9 cellular contexts compared by ENCODE assay signal in the genomic region with DNA sequence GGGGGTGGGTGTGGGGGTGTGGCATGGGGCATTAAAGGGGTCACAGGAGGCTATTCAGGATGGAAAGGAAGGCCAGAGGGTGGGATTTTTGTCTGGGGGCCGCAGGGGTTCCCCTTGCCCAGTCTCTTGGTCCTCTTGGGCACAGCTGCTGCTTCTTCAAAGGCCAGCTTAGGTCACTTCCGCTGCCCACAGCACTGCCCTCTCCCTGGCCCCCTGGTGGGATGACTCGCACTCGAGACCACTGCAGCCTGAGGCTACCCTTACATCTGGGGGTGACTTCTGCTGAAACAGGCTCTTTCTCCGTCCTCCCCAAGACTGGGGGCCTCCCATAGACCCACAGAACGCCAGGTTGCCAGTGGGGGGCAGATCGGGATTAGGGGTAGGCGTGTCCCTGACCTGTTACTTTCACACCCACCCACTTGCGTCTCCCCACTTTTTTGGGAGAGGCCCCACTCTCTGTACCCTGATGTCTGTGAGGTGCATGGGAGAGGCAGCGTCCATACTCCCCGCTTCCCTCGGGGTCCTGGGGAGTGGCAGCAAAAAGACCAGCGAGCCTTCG. TPM values are rescaled to one million over a fixed set of nuclear protein-coding genes. Genes with fewer than 3 reads are reported as not detected.
DNase-seq lines count a peak whose midpoint lies in the region; ATAC-seq and TF ChIP-seq lines count a peak whose summit lies in the region.
"Had no signal": no experiment of that assay in that cellular context is flagged by ENCODE, and none has a peak within 500 bp of the region (broad histone marks: within the 10 kb centered on the region; RNA-seq: fewer than 3 reads in every experiment).

No MANE protein-coding gene starts in this region.

- H3K27ac ChIP-seq in SU-DHL-6 (ENCODE audit: low read depth, low read length) = no peak overlapping the region

- H3K9me3 Mint-ChIP-seq in activated CD4-positive, alpha-beta T cell treated with anti-CD3 and anti-CD28 coated beads, Interleukin-2, amount 10 ng/mL, durations not matched to agents 24 days and 14 days = no peaks in the 10 kb centered on the region
- H3K9me3 Mint-ChIP-seq in glutamatergic neuron (ENCODE audit: unreplicated experiment) = peaks cover 14% of the 10 kb centered on the region
- H3K9me3 Mint-ChIP-seq in stimulated activated effector memory CD8-positive, alpha-beta T cell treated with anti-CD3 and anti-CD28 coated beads, Interleukin-12 subunit alpha, Interleukin-12 subunit beta, amount 100 ng/mL, for 72 hours = no peaks in the 10 kb centered on the region

- DNase-seq in activated CD4-positive, alpha-beta T cell treated with anti-CD3 and anti-CD28 coated beads, Interleukin-2, amount 10 ng/mL, durations not matched to agents 24 days and 14 days = no peak
- DNase-seq in activated CD4-positive, alpha-beta T cell treated with anti-CD3 and anti-CD28 coated beads, Interleukin-2, amount 50 U/mL, for 48 hours = no peak
- DNase-seq in glutamatergic neuron = no peak
- no peak for DNase-seq in stimulated activated effector memory CD8-positive, alpha-beta T cell treated with anti-CD3 and anti-CD28 coated beads, Interleukin-12 subunit alpha, Interleukin-12 subunit beta, amount 100 ng/mL, for 72 hours (ENCODE audit: low spot score in 2 of 2)
- DNase-seq in NCI-H2081 treated with DMSO at 0.1 percent for 48 hours (lab: John Stamatoyannopoulos, UW) = no peak
- DNase-seq in NCI-H1092 treated with DMSO at 0.1 percent for 48 hours (lab: John Stamatoyannopoulos, UW) = no peak
- DNase-seq: NCI-H1436 treated with DMSO at 0.1 percent for 48 hours had no signal

- H3K4me1 Mint-ChIP-seq in activated CD4-positive, alpha-beta T cell treated with anti-CD3 and anti-CD28 coated beads, Interleukin-2, amount 10 ng/mL, durations not matched to agents 24 days and 14 days = peaks cover 26% of the 10 kb centered on the region
- H3K4me1 Mint-ChIP-seq in glutamatergic neuron (ENCODE audit: low read depth, unreplicated experiment) = peaks cover 9% of the 10 kb centered on the region
- peaks cover 44% of the 10 kb centered on the region for H3K4me1 Mint-ChIP-seq in stimulated activated effector memory CD8-positive, alpha-beta T cell treated with anti-CD3 and anti-CD28 coated beads, Interleukin-12 subunit alpha, Interleukin-12 subunit beta, amount 100 ng/mL, for 72 hours

- no peaks in the 10 kb centered on the region for H3K36me3 ChIP-seq in SU-DHL-6 (ENCODE audit: low read length)

- H3F3A ChIP-seq in SU-DHL-6 (ENCODE audit: insufficient read depth) = peaks cover 29% of the 10 kb centered on the region

- H4K20me1 ChIP-seq in SU-DHL-6 (ENCODE audit: low read depth, low read length) = no peaks in the 10 kb centered on the region

- H3K27ac Mint-ChIP-seq in activated CD4-positive, alpha-beta T cell treated with anti-CD3 and anti-CD28 coated beads, Interleukin-2, amount 10 ng/mL, durations not matched to agents 24 days and 14 days = no peak overlapping the region
- H3K27ac Mint-ChIP-seq in glutamatergic neuron (ENCODE audit: unreplicated experiment) = no peak overlapping the region
- H3K27ac Mint-ChIP-seq in stimulated activated effector memory CD8-positive, alpha-beta T cell treated with anti-CD3 and anti-CD28 coated beads, Interleukin-12 subunit alpha, Interleukin-12 subunit beta, amount 100 ng/mL, for 72 hours = peak overlapping the region; percentile 54

- no peak overlapping the region for H2AFZ ChIP-seq in SU-DHL-6 (ENCODE audit: low read depth, low read length, severe bottlenecking)

- H3K9me2 ChIP-seq in SU-DHL-6 (replicated peaks; ENCODE audit: insufficient read depth, low read length) = no peaks in the 10 kb centered on the region

- peak overlapping the region; percentile 36 for H3K4me2 ChIP-seq in SU-DHL-6 (ENCODE audit: low read depth, low read length, poor library complexity, severe bottlenecking)

- no peaks in the 10 kb centered on the region for H3K79me2 ChIP-seq in SU-DHL-6 (ENCODE audit: insufficient read depth, low read length)

- no peak overlapping the region for H3K4me3 ChIP-seq in SU-DHL-6 (ENCODE audit: insufficient read depth, low read length, poor library complexity, severe bottlenecking)

- peak overlapping the region; percentile 82 for H3K4me3 Mint-ChIP-seq in activated CD4-positive, alpha-beta T cell treated with anti-CD3 and anti-CD28 coated beads, Interleukin-2, amount 10 ng/mL, durations not matched to agents 24 days and 14 days
- H3K4me3 Mint-ChIP-seq in glutamatergic neuron (ENCODE audit: unreplicated experiment) = peak overlapping the region; percentile 57
- peak overlapping the region; percentile 78 for H3K4me3 Mint-ChIP-seq in stimulated activated effector memory CD8-positive, alpha-beta T cell treated with anti-CD3 and anti-CD28 coated beads, Interleukin-12 subunit alpha, Interleukin-12 subunit beta, amount 100 ng/mL, for 72 hours

- no peaks in the 10 kb centered on the region for H3K9me3 ChIP-seq in SU-DHL-6 (ENCODE audit: insufficient read depth, low read length)

- no peaks in the 10 kb centered on the region for H3K27me3 ChIP-seq in SU-DHL-6 (ENCODE audit: low read length)

- TF ChIP-seq CTCF in SU-DHL-6 (IDR thresholded peaks at IDR 0.05; ENCODE audit: insufficient read depth, low read length, poor library complexity, severe bottlenecking) (no peak), glutamatergic neuron (IDR thresholded peaks at IDR 0.05; ENCODE audit: partially characterized antibody, unreplicated experiment) (no peak)

- ATAC-seq in stimulated activated effector memory CD8-positive, alpha-beta T cell treated with anti-CD3 and anti-CD28 coated beads, Interleukin-12 subunit alpha, Interleukin-12 subunit beta, amount 100 ng/mL, for 72 hours = no peak
- no peak for ATAC-seq in HG02981 (IDR thresholded peaks at IDR 0.05; ENCODE audit: unreplicated experiment)

- H3K36me3 Mint-ChIP-seq in activated CD4-positive, alpha-beta T cell treated with anti-CD3 and anti-CD28 coated beads, Interleukin-2, amount 10 ng/mL, durations not matched to agents 24 days and 14 days (ENCODE audit: low read depth) = peaks cover 3% of the 10 kb centered on the region
- H3K36me3 Mint-ChIP-seq in glutamatergic neuron (ENCODE audit: unreplicated experiment) = peaks cover 8% of the 10 kb centered on the region
- H3K36me3 Mint-ChIP-seq in stimulated activated effector memory CD8-positive, alpha-beta T cell treated with anti-CD3 and anti-CD28 coated beads, Interleukin-12 subunit alpha, Interleukin-12 subunit beta, amount 100 ng/mL, for 72 hours = peaks cover 2% of the 10 kb centered on the region

- H3K27me3 Mint-ChIP-seq in activated CD4-positive, alpha-beta T cell treated with anti-CD3 and anti-CD28 coated beads, Interleukin-2, amount 10 ng/mL, durations not matched to agents 24 days and 14 days = peaks cover 32% of the 10 kb centered on the region
- H3K27me3 Mint-ChIP-seq in glutamatergic neuron (ENCODE audit: unreplicated experiment) = peaks cover 25% of the 10 kb centered on the region

- intact Hi-C loops in activated CD4-positive, alpha-beta T cell treated with anti-CD3 and anti-CD28 coated beads, Interleukin-2, amount 10 ng/mL, durations not matched to agents 24 days and 14 days (cut with micrococcal nuclease) = loop anchor here (1.0 to 2.0 kb wide), 2 partner anchors 20 to 37 kb away; a partner anchor contains a TSS

- H3K9ac ChIP-seq in SU-DHL-6 (ENCODE audit: low read length) = no peak overlapping the region

RNA-seq across cellular contexts. Expression of a gene that starts 1.3 kb away (rescaled TPM):
- 0.23 TPM in 1 of 2 replicates, not detected in the other for total RNA-seq in activated CD4-positive, alpha-beta T cell treated with anti-CD3 and anti-CD28 coated beads, Interleukin-2, amount 10 ng/mL, durations not matched to agents 24 days and 14 days
- total RNA-seq in glutamatergic neuron (ENCODE audit: unreplicated experiment) = not detected

RNA-seq across cellular contexts. Expression of a gene that starts 3.0 kb away (rescaled TPM):
- total RNA-seq in activated CD4-positive, alpha-beta T cell treated with anti-CD3 and anti-CD28 coated beads, Interleukin-2, amount 10 ng/mL, durations not matched to agents 24 days and 14 days = 0.23 and 0.28 TPM in 2 replicates
- 2.9 TPM for total RNA-seq in glutamatergic neuron (ENCODE audit: unreplicated experiment)

RNA-seq across cellular contexts. Expression of a gene that starts 3.6 kb away (rescaled TPM):
- total RNA-seq in activated CD4-positive, alpha-beta T cell treated with anti-CD3 and anti-CD28 coated beads, Interleukin-2, amount 10 ng/mL, durations not matched to agents 24 days and 14 days = 50.0 TPM in 2 replicates
- total RNA-seq in glutamatergic neuron (ENCODE audit: unreplicated experiment) = 4.4 TPM

RNA-seq across cellular contexts. Expression of a gene that starts 19.9 kb away (rescaled TPM):
- 35.4 and 36.8 TPM in 2 replicates for total RNA-seq in activated CD4-positive, alpha-beta T cell treated with anti-CD3 and anti-CD28 coated beads, Interleukin-2, amount 10 ng/mL, durations not matched to agents 24 days and 14 days
- total RNA-seq in glutamatergic neuron (ENCODE audit: unreplicated experiment) = 102 TPM

RNA-seq across cellular contexts. Expression of a gene that starts 24.5 kb away (rescaled TPM):
- total RNA-seq in activated CD4-positive, alpha-beta T cell treated with anti-CD3 and anti-CD28 coated beads, Interleukin-2, amount 10 ng/mL, durations not matched to agents 24 days and 14 days = not detected in 2 replicates
- not detected for total RNA-seq in glutamatergic neuron (ENCODE audit: unreplicated experiment)
